1 cellular context compared by ENCODE assay signal in the genomic region with DNA sequence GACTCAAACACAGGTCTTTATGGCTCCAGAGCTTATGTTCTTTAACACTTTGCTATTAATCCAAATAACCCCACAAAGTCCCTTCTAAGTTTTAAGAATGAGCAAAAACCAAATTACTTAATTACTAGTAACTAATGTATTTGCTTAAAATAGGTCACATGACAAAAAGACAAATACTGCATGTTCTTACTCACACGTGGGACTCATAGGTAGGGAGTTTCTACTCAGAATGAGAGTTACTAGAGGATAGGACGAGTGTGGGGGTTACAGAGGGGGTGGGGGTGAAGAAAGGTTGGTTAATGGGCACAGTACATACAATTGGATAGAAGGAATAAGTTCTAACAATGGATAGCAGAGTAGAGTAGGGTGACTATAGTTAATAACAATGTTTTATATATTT.
A peak's percentile ranks its signal among the peaks of the same experiment; 100 is the strongest.
TF ChIP-seq lines count a peak whose summit lies in the region.

No MANE protein-coding gene starts in this region.

TF ChIP-seq in HepG2, 621 proteins besides CTCF, POLR2A, EP300 and RAD21 (continued from another document):
- TF ChIP-seq, protein P1, sequence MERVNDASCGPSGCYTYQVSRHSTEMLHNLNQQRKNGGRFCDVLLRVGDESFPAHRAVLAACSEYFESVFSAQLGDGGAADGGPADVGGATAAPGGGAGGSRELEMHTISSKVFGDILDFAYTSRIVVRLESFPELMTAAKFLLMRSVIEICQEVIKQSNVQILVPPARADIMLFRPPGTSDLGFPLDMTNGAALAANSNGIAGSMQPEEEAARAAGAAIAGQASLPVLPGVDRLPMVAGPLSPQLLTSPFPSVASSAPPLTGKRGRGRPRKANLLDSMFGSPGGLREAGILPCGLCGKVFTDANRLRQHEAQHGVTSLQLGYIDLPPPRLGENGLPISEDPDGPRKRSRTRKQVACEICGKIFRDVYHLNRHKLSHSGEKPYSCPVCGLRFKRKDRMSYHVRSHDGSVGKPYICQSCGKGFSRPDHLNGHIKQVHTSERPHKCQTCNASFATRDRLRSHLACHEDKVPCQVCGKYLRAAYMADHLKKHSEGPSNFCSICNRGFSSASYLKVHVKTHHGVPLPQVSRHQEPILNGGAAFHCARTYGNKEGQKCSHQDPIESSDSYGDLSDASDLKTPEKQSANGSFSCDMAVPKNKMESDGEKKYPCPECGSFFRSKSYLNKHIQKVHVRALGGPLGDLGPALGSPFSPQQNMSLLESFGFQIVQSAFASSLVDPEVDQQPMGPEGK (CRISPR knock-in tag; IDR thresholded peaks at IDR 0.05), result peak; percentile 29; the same call in 1 of the 2 replicates
- TF ChIP-seq ZNF24 (IDR thresholded peaks at IDR 0.05), result no peak
- no peak for TF ChIP-seq ZXDC (CRISPR knock-in tag; IDR thresholded peaks at IDR 0.05)
- no peak for TF ChIP-seq RAD51 (IDR thresholded peaks at IDR 0.05; ENCODE audit: borderline replicate concordance)
